2 cellular contexts compared by ENCODE assay signal in genomic region chr19:5608766-5609165, GRCh38. TPM values are rescaled to one million over a fixed set of nuclear protein-coding genes. Genes with fewer than 3 reads are reported as not detected.
"Had no signal": no experiment of that assay in that cellular context is flagged by ENCODE, and none has a peak within 500 bp of the region (broad histone marks: within the 10 kb centered on the region; RNA-seq: fewer than 3 reads in every experiment).

No MANE protein-coding gene starts in this region.

RNA-seq across cellular contexts. Expression of gene TINCR, which starts 41.0 kb away (rescaled TPM):
- total RNA-seq: IMR-90 had no signal
- polyA plus RNA-seq: GM23248 had no signal
